ENCODE assay signal across 8 cellular contexts in genomic region chr7:137846588-137847417, GRCh38. TPM values are rescaled to one million over a fixed set of nuclear protein-coding genes. Genes with fewer than 3 reads are reported as not detected.
DNase-seq lines count a peak whose midpoint lies in the region; ATAC-seq, FAIRE-seq and TF ChIP-seq lines count a peak whose summit lies in the region.

DGKI (minus strand) TSS chr7:137846974.

- H3K9me3 ChIP-seq in MG63 (no peaks in the 10 kb centered on the region), K562 (replicated peaks; ENCODE audit: control insufficient read depth, insufficient read depth, low read depth, low read length) (no peaks in the 10 kb centered on the region), iPS-20b (ENCODE audit: insufficient read depth, low read depth, low read length) (no peaks in the 10 kb centered on the region), Caco-2 (no peaks in the 10 kb centered on the region)

- no peaks in the 10 kb centered on the region for H3K9me3 Mint-ChIP-seq in Caco-2 (ENCODE audit: unreplicated experiment)

- no peaks in the 10 kb centered on the region for H3K27me3 Mint-ChIP-seq in Caco-2 (ENCODE audit: insufficient read depth, unreplicated experiment)

- H3K9ac ChIP-seq in K562 (ENCODE audit: insufficient read depth in 1 of 2, low read depth in 2 of 2, low read length in 2 of 2) (no peak within 1 kb of the TSS), iPS-20b (ENCODE audit: low read depth, low read length) (no peak within 1 kb of the TSS)

- in situ Hi-C loops in K562 (cut with MboI) = no loop called here

- no TSS peak for BruUV-seq in K562 (replicated peaks; lab: Mats Ljungman, UMichigan)
- BruUV-seq in Caco-2 (replicated peaks; lab: Mats Ljungman, UMichigan) = no TSS peak

- H3K27ac ChIP-seq in K562 (ENCODE audit: extremely low read depth, low read depth, low read length) = no peak within 1 kb of the TSS
- H3K27ac ChIP-seq in iPS-20b (ENCODE audit: low read length) = no peak within 1 kb of the TSS
- peak within 1 kb of the TSS in 1 of 21 experiments; percentile 30 for H3K27ac ChIP-seq in skin epidermis

- TF ChIP-seq CTCF in AG04449 (IDR thresholded peaks at IDR 0.05; ENCODE audit: insufficient read depth, low read length, missing control alignments) (no peak), K562 (IDR thresholded peaks at IDR 0.05 in 2 of 3, conservative IDR thresholded peaks at IDR 0.05 in 1 of 3; ENCODE audit: insufficient read depth in 2 of 3, low read depth in 1 of 3, low read length in 3 of 3) (no peak), Caco-2 (IDR thresholded peaks at IDR 0.05; ENCODE audit: insufficient read depth in 1 of 2, low read depth in 1 of 2, low read length in 1 of 2, severe bottlenecking in 1 of 2, unreplicated experiment in 1 of 2) (no peak)

- no peak for TF ChIP-seq POLR2A in K562 (conservative IDR thresholded peaks at IDR 0.05)

- ATAC-seq in GM18519 (IDR thresholded peaks at IDR 0.05; ENCODE audit: low FRiP score, unreplicated experiment) (peak; percentile 48), K562 (no peak), GM21515 (IDR thresholded peaks at IDR 0.05; ENCODE audit: unreplicated experiment) (no peak)

- peaks cover 0 to 8% of the 10 kb centered on the region in 2 experiments; a peak in 1 of 5 replicates for H3K4me1 ChIP-seq in K562 (replicated peaks in 1 of 2; ENCODE audit: control insufficient read depth in 2 of 2, insufficient read depth in 2 of 2, low read length in 2 of 2)
- H3K4me1 ChIP-seq in iPS-20b (ENCODE audit: insufficient read depth, low read length) = peaks cover 12% of the 10 kb centered on the region; the same call in 1 of the 2 replicates
- H3K4me1 ChIP-seq in Caco-2 = no peaks in the 10 kb centered on the region

- TF ChIP-seq RAD21 in K562 (CRISPR knock-in tag; conservative IDR thresholded peaks at IDR 0.05 in 1 of 2, IDR thresholded peaks at IDR 0.05 in 1 of 2) = no peak

- H3K36me3 ChIP-seq in MG63 (no peaks in the 10 kb centered on the region), K562 (ENCODE audit: control insufficient read depth, insufficient read depth, low read length) (no peaks in the 10 kb centered on the region), iPS-20b (ENCODE audit: insufficient read depth, low read depth, low read length) (no peaks in the 10 kb centered on the region), Caco-2 (ENCODE audit: control insufficient read depth, insufficient read depth, low read length) (no peaks in the 10 kb centered on the region)

- no peaks in the 10 kb centered on the region for H3K9me1 ChIP-seq in K562 (ENCODE audit: control insufficient read depth, insufficient read depth, low read length)

- 18% methylated on average over 33 of the region's 93 CpGs for WGBS in K562 (ENCODE audit: insufficient coverage, low coverage, missing lambda C conversion rate)

- H3K27ac Mint-ChIP-seq in Caco-2 (ENCODE audit: unreplicated experiment) = no peak within 1 kb of the TSS

- peak within 1 kb of the TSS; percentile 58 for H3K4me3 ChIP-seq in AG04449 (ENCODE audit: low read depth, low read length)
- no peak within 1 kb of the TSS; the same call in 1 of the 2 replicates for H3K4me3 ChIP-seq in MG63
- no peak within 1 kb of the TSS for H3K4me3 ChIP-seq in K562
- peak within 1 kb of the TSS; percentile 67 for H3K4me3 ChIP-seq in iPS-20b (ENCODE audit: low read length)
- peak within 1 kb of the TSS; percentile 13 to 25 (median 18) for H3K4me3 ChIP-seq in skin epidermis
- H3K4me3 ChIP-seq in Caco-2 (ENCODE audit: low read depth, low read length) = no peak within 1 kb of the TSS

- intact Hi-C loops in K562 (cut with micrococcal nuclease) (no loop called here), Caco-2 (cut with micrococcal nuclease; ENCODE audit: unreplicated experiment) (no loop called here)

- POLR2A ChIA-PET in AG04449 (lab: Yijun Ruan, JAX) (no interaction called here), K562 (lab: Yijun Ruan, JAX) (no interaction called here), Caco-2 (lab: Charles Lee) (no interaction called here)

- TF ChIP-seq EP300 in K562 (IDR thresholded peaks at IDR 0.05; ENCODE audit: low read length) = no peak

- H3K4me2 ChIP-seq in K562 (ENCODE audit: insufficient read depth, low read length) = no peak within 1 kb of the TSS

- no peak for FAIRE-seq in K562 (lab: Jason Lieb, UNC)

- H3K4me3 Mint-ChIP-seq in Caco-2 (ENCODE audit: unreplicated experiment) = no peak within 1 kb of the TSS

- H4K20me1 ChIP-seq in K562 (replicated peaks; ENCODE audit: control insufficient read depth, insufficient read depth, low read length) = no peaks in the 10 kb centered on the region

- H3K79me2 ChIP-seq in K562 (ENCODE audit: control insufficient read depth, insufficient read depth, low read length) = no peaks in the 10 kb centered on the region

- DNase-seq in AG04449 (ENCODE audit: low read depth, low spot score) (no peak), MG63 (peak; percentile 12), K562 (ENCODE audit: extremely low read depth in 1 of 4, low spot score in 3 of 4) (no peak), Caco-2 (no peak)

- no peaks in the 10 kb centered on the region for H3K27me3 ChIP-seq in MG63
- H3K27me3 ChIP-seq in K562 (ENCODE audit: control insufficient read depth in 2 of 2, insufficient read depth in 2 of 2, low read length in 2 of 2) = peaks cover 37 to 47% of the 10 kb centered on the region in 2 experiments
- peaks cover 50% of the 10 kb centered on the region for H3K27me3 ChIP-seq in iPS-20b (ENCODE audit: insufficient read depth, low read length)
- H3K27me3 ChIP-seq in Caco-2 (replicated peaks; ENCODE audit: control insufficient read depth, insufficient read depth, low read length) = no peaks in the 10 kb centered on the region

- peaks cover 6% of the 10 kb centered on the region for H3K36me3 Mint-ChIP-seq in Caco-2 (ENCODE audit: insufficient read depth, unreplicated experiment)

- H2AFZ ChIP-seq in K562 (ENCODE audit: low read depth, low read length) = no peak within 1 kb of the TSS

- no peaks in the 10 kb centered on the region for H3K4me1 Mint-ChIP-seq in Caco-2 (ENCODE audit: low read depth, unreplicated experiment)

- CTCF ChIA-PET in AG04449 (lab: Yijun Ruan, JAX) = interaction anchor here (0.7 to 1.1 kb wide), 4 partner anchors 11 to 191 kb away, joined by 3 read pairs; no protein-coding TSS in a partner anchor
- CTCF ChIA-PET in K562 (lab: Yijun Ruan, JAX; ENCODE audit: low intra/inter-chr PET ratio) = no interaction called here
- CTCF ChIA-PET in Caco-2 (lab: Charles Lee) = no interaction called here

TF ChIP-seq in K562, 482 proteins besides CTCF, POLR2A, EP300 and RAD21 (continues in another document):
- TF ChIP-seq ATF1 (CRISPR knock-in tag; IDR thresholded peaks at IDR 0.05) (no peak), ATF1 (tag; IDR thresholded peaks at IDR 0.05) (no peak), GATAD2A (IDR thresholded peaks at IDR 0.05) (no peak), MCM5 (IDR thresholded peaks at IDR 0.05; ENCODE audit: low read depth) (no peak), RUNX1 (IDR thresholded peaks at IDR 0.05; ENCODE audit: low read depth) (no peak), POLR2G (IDR thresholded peaks at IDR 0.05; ENCODE audit: low read depth, low read length) (peak; percentile 48), HMGXB4 (CRISPR knock-in tag; IDR thresholded peaks at IDR 0.05) (no peak), EZH2 (IDR thresholded peaks at IDR 0.05; ENCODE audit: borderline replicate concordance, low read depth, low read length) (0 out of 2 replicates have a peak, but pooled peaks have one; percentile 23), SAP30 (IDR thresholded peaks at IDR 0.05; ENCODE audit: borderline replicate concordance, insufficient read depth, low read depth, low read length, poor library complexity, severe bottlenecking) (no peak)

RNA-seq across cellular contexts. Expression of gene DGKI, which starts in this region (rescaled TPM):
- 0.12 and 0.43 TPM in 2 replicates for total RNA-seq in MG63 (2014; rRNA removed; shearing (Covaris generic); ENCODE audit: low replicate concordance)
- total RNA-seq in K562 (2011; cell fraction: chromatin; rRNA removed; ENCODE audit: low replicate concordance) = not detected in 2 replicates
- 0.33 TPM in 1 of 2 replicates, not detected in the other for total RNA-seq in K562 (2011; cell fraction: nucleolus; rRNA removed)
- total RNA-seq in K562 (2011; cell fraction: nucleoplasm; rRNA removed) = not detected in 2 replicates
- total RNA-seq in K562 (2014; rRNA removed) (0.54 TPM in 1 of 2 replicates, not detected in the other), K562 (2014; rRNA removed; fragmentation: Illumina TruSeq; extraction: Trizol) (not detected in 2 replicates), K562 (2015; rRNA removed; fragmentation: Illumina TruSeq; extraction: Trizol) (0.11 TPM in 1 of 2 replicates, not detected in the other), K562 (2021) (not detected in 2 replicates), Caco-2 (2022) (0.77 and 0.84 TPM in 2 replicates)
- polyA plus RNA-seq in K562 (2011; rRNA removed) (0.18 TPM in 1 of 2 replicates, not detected in the other), K562 (2014; fragmentation: Illumina TruSeq; extraction: Trizol) (not detected in 2 replicates), K562 (2014; fragmentation: Nextera tagmentation; extraction: Ambion mirVana) (under 1 TPM in 1 of 2 experiments, not detected in 1; 0.11 TPM), K562 (2014; rRNA removed) (not detected in 2 replicates)
- polyA plus RNA-seq in K562 (2011; cell fraction: cytosol; rRNA removed) = not detected in 2 replicates
- polyA plus RNA-seq in K562 (2011; cell fraction: nucleus; rRNA removed) = 0.01 and 0.03 TPM in 2 replicates
- 0.01 and 0.19 TPM in 2 replicates for polyA plus RNA-seq in K562 (2012)
- 0.09 and 0.18 TPM in 2 replicates for polyA minus RNA-seq in K562 (2011; rRNA and poly(A)+ RNA removed)
- not detected in 2 replicates for polyA minus RNA-seq in K562 (2011; cell fraction: cytosol; rRNA and poly(A)+ RNA removed)
- polyA minus RNA-seq in K562 (2011; cell fraction: nucleus; rRNA and poly(A)+ RNA removed) = not detected in 2 replicates

Comparison
In these comparisons a context has a peak if more than half of its experiments do, and no peak if none do; other contexts are left out.
1. Peak in DNase-seq in MG63; RNA of the gene not detected or under 1 TPM.
2. H3K4me3 ChIP-seq: peak in AG04449 (single experiment), iPS-20b (single experiment) and skin epidermis (7 of 7); none in MG63 (single experiment), K562 (single experiment) and Caco-2 (single experiment).